In the genomic region with DNA sequence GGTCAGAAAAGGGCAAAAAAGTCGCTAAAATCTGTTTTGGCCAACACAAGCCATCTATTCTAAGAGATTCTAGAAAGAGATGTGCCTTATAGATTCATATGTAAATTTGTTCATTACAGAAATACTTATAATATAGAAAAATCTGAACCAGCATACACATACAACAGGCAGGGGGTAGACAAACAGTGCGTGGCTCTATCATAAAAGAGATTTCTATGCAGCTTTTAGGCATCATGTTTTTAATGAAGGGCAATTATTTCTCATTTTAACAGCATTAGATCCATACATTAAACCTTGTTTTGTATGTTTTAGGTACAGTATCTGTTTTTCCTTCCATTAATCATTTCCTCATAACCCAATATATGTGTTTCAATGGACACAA, we compare ENCODE assay signal across 9 cellular contexts. TPM values are rescaled to one million over a fixed set of nuclear protein-coding genes. Genes with fewer than 3 reads are reported as not detected.
DNase-seq lines count a peak whose midpoint lies in the region; ATAC-seq, FAIRE-seq and TF ChIP-seq lines count a peak whose summit lies in the region.
"Had no signal": no experiment of that assay in that cellular context is flagged by ENCODE, and none has a peak within 500 bp of the region (broad histone marks: within the 10 kb centered on the region; RNA-seq: fewer than 3 reads in every experiment).

No MANE protein-coding gene starts in this region.

- H3K9me3 ChIP-seq in mammary epithelial cell (replicated peaks; ENCODE audit: insufficient read depth, low read length): no peaks in the 10 kb centered on the region
- H3K9me3 ChIP-seq in naive thymus-derived CD4-positive, alpha-beta T cell (ENCODE audit: control insufficient read depth in 2 of 3, low read length in 3 of 3): no peaks in the 10 kb centered on the region

- H3K27ac ChIP-seq in ACC112 (ENCODE audit: low read depth, low read length) (peak overlapping the region; percentile 85), mammary epithelial cell (ENCODE audit: insufficient read depth, low read depth, low read length) (peak overlapping the region; percentile 83)
- peak overlapping the region; percentile 99 for H3K27ac ChIP-seq in naive thymus-derived CD4-positive, alpha-beta T cell (ENCODE audit: low read depth, low read length)
- H3K27ac ChIP-seq: cardiac muscle cell had no signal

- H3K36me3 ChIP-seq in ACC112 (ENCODE audit: insufficient read depth, low read length) (0 out of 2 replicates have a peak, but pooled peaks cover 5% of the 10 kb centered on the region), mammary epithelial cell (ENCODE audit: insufficient read depth, low read length) (no peaks in the 10 kb centered on the region)
- H3K36me3 ChIP-seq in naive thymus-derived CD4-positive, alpha-beta T cell (ENCODE audit: control insufficient read depth in 2 of 3, insufficient read depth in 3 of 3, low read length in 3 of 3): peaks cover 4 to 20% (median 7%) of the 10 kb centered on the region in 3 experiments
- H3K36me3 ChIP-seq: cardiac muscle cell had no signal

- TF ChIP-seq POLR2A in GM12891 (IDR thresholded peaks at IDR 0.05; ENCODE audit: low read depth, low read length): no peak

- no peaks in the 10 kb centered on the region for H3K9me3 Mint-ChIP-seq in IgD-negative memory B cell
- H3K9me3 Mint-ChIP-seq in naive thymus-derived CD4-positive, alpha-beta T cell: no peaks in the 10 kb centered on the region

- in situ Hi-C loops in mammary epithelial cell (cut with MboI; ENCODE audit: low sequenced_read_pairs in 2 of 2): no loop called here

- H3K9ac ChIP-seq in mammary epithelial cell (ENCODE audit: insufficient read depth, low read length): peak overlapping the region; percentile 68

- H3K36me3 Mint-ChIP-seq in IgD-negative memory B cell: no peaks in the 10 kb centered on the region
- H3K36me3 Mint-ChIP-seq in naive thymus-derived CD4-positive, alpha-beta T cell: peaks cover 6 to 40% (median 24%) of the 10 kb centered on the region in 5 donors

- intact Hi-C loops in mammary epithelial cell (cut with micrococcal nuclease): loop anchor here (2.0 kb wide), 1 partner anchor 34 kb away; no protein-coding TSS in a partner anchor
- intact Hi-C loops in naive thymus-derived CD4-positive, alpha-beta T cell (cut with micrococcal nuclease): loop anchor here (1.0 to 2.0 kb wide), 9 partner anchors 16 to 96 kb away; a partner anchor contains a TSS

- no peak for FAIRE-seq in GM12891 (lab: Jason Lieb, UNC)

- ATAC-seq in naive thymus-derived CD4-positive, alpha-beta T cell: no peak

- peak overlapping the region; percentile 93 for H3K4me2 ChIP-seq in mammary epithelial cell (ENCODE audit: insufficient read depth, low read depth, low read length)

- no peaks in the 10 kb centered on the region for H4K20me1 ChIP-seq in mammary epithelial cell (ENCODE audit: insufficient read depth, low read length)

- H3K4me1 ChIP-seq in ACC112 (ENCODE audit: control insufficient read depth, insufficient read depth, low read length, unreplicated experiment) (peaks cover 15% of the 10 kb centered on the region), mammary epithelial cell (ENCODE audit: insufficient read depth, low read length) (peaks cover 12% of the 10 kb centered on the region)
- peaks cover 29 to 32% of the 10 kb centered on the region in 2 donors for H3K4me1 ChIP-seq in naive thymus-derived CD4-positive, alpha-beta T cell (ENCODE audit: control insufficient read depth in 2 of 2, insufficient read depth in 2 of 2, low read length in 2 of 2)

- DNase-seq in mammary epithelial cell (no peak), epidermal melanocyte (ENCODE audit: insufficient read length, low spot score) (no peak), GM12891 (ENCODE audit: insufficient read length, low spot score) (no peak), NCI-H345 (lab: John Stamatoyannopoulos, UW) (no peak), NCI-H526 treated with DMSO at 0.1 percent for 48 hours (lab: John Stamatoyannopoulos, UW) (no peak)
- no peak for DNase-seq in naive thymus-derived CD4-positive, alpha-beta T cell

- TF ChIP-seq CTCF in mammary epithelial cell (conservative IDR thresholded peaks at IDR 0.05 in 1 of 2, IDR thresholded peaks at IDR 0.05 in 1 of 2; ENCODE audit: extremely low read depth in 1 of 2, insufficient read depth in 1 of 2, low read depth in 1 of 2, low read length in 2 of 2): no peak

- 25% methylated on average over 2 of the region's 2 CpGs for WGBS in mammary epithelial cell (ENCODE audit: low coverage, missing lambda C conversion rate)

- H2AFZ ChIP-seq in ACC112 (ENCODE audit: low read length, unreplicated experiment): no peak overlapping the region
- peak overlapping the region; percentile 98 for H2AFZ ChIP-seq in mammary epithelial cell (ENCODE audit: low read depth, low read length)

- H3K4me1 Mint-ChIP-seq in IgD-negative memory B cell: peaks cover 37 to 48% (median 47%) of the 10 kb centered on the region in 3 donors
- peaks cover 40 to 65% (median 54%) of the 10 kb centered on the region in 7 donors for H3K4me1 Mint-ChIP-seq in naive thymus-derived CD4-positive, alpha-beta T cell

- H3K27me3 ChIP-seq in ACC112 (ENCODE audit: insufficient read depth, low read length) (no peaks in the 10 kb centered on the region), mammary epithelial cell (ENCODE audit: insufficient read depth, low read length) (no peaks in the 10 kb centered on the region)
- H3K27me3 ChIP-seq in naive thymus-derived CD4-positive, alpha-beta T cell (ENCODE audit: control insufficient read depth in 2 of 2, insufficient read depth in 2 of 2, low read length in 2 of 2): no peaks in the 10 kb centered on the region
- H3K27me3 ChIP-seq: cardiac muscle cell had no signal

- no peaks in the 10 kb centered on the region for H3K27me3 Mint-ChIP-seq in IgD-negative memory B cell
- H3K27me3 Mint-ChIP-seq in naive thymus-derived CD4-positive, alpha-beta T cell: no peaks in the 10 kb centered on the region

- H3K79me2 ChIP-seq in ACC112 (ENCODE audit: control insufficient read depth, insufficient read depth, low read length, unreplicated experiment): peaks cover 15% of the 10 kb centered on the region
- no peaks in the 10 kb centered on the region for H3K79me2 ChIP-seq in mammary epithelial cell (ENCODE audit: insufficient read depth, low read length)

- H3K4me3 ChIP-seq in ACC112 (ENCODE audit: low read depth, low read length): peak overlapping the region; percentile 82
- H3K4me3 ChIP-seq in mammary epithelial cell (replicated peaks in 1 of 3; ENCODE audit: insufficient read depth in 1 of 3, low read depth in 2 of 3, low read length in 3 of 3): peak overlapping the region; percentile 62 to 97 (median 86)
- H3K4me3 ChIP-seq in naive thymus-derived CD4-positive, alpha-beta T cell (ENCODE audit: low read length): peak overlapping the region; percentile 94
- H3K4me3 ChIP-seq: cardiac muscle cell had no signal

- peak overlapping the region; percentile 97 to 99 (median 98) for H3K27ac Mint-ChIP-seq in IgD-negative memory B cell
- H3K27ac Mint-ChIP-seq in naive thymus-derived CD4-positive, alpha-beta T cell: peak overlapping the region; percentile 95 to 100 (median 99)

- POLR2A ChIA-PET in naive thymus-derived CD4-positive, alpha-beta T cell (lab: Charles Lee): interaction anchor here (1.1 to 4.5 kb wide), 2 partner anchors 33 to 96 kb away, joined by 3 to 19 read pairs; no protein-coding TSS in a partner anchor

- dilution Hi-C loops in mammary epithelial cell (cut with HindIII; ENCODE audit: low sequenced_read_pairs): no loop called here

- H3K4me3 Mint-ChIP-seq in IgD-negative memory B cell: peak overlapping the region; percentile 98 to 100 (median 99)
- H3K4me3 Mint-ChIP-seq in naive thymus-derived CD4-positive, alpha-beta T cell: peak overlapping the region; percentile 89 to 100 (median 98)

- CTCF ChIA-PET in mammary epithelial cell (lab: Charles Lee; ENCODE audit: low non-redundant PET): no interaction called here
- CTCF ChIA-PET in naive thymus-derived CD4-positive, alpha-beta T cell (lab: Charles Lee): no interaction called here

- no TSS peak for BruUV-seq in mammary epithelial cell (replicated peaks; lab: Mats Ljungman, UMichigan)

TF ChIP-seq in GM12891, 5 proteins besides CTCF, POLR2A, EP300 and RAD21 (continues in another document):
- no peak for TF ChIP-seq POLR2AphosphoS5 (IDR thresholded peaks at IDR 0.05; ENCODE audit: low read depth, low read length)
- TF ChIP-seq PAX5 (IDR thresholded peaks at IDR 0.05; ENCODE audit: insufficient read depth, low read length, severe bottlenecking): no peak
- TF ChIP-seq POU2F2 (IDR thresholded peaks at IDR 0.05; ENCODE audit: low read depth, low read length): no peak
- no peak for TF ChIP-seq TAF1 (IDR thresholded peaks at IDR 0.05; ENCODE audit: low read depth, low read length)

RNA-seq across cellular contexts. Expression of a gene that starts 0.7 kb away (rescaled TPM):
- 36.3 TPM for polyA plus RNA-seq in IgD-negative memory B cell
- 1 to 10 TPM; 5.3 to 5.5 TPM for total RNA-seq in mammary epithelial cell
- 4.3 TPM for polyA plus RNA-seq in mammary epithelial cell
- 8.1 TPM for polyA minus RNA-seq in mammary epithelial cell
- 100 to 1,000 TPM in 3 of 5 experiments, 10 to 100 TPM in 2; 79.1 to 183 (median 119) TPM for total RNA-seq in naive thymus-derived CD4-positive, alpha-beta T cell
- 10 to 100 TPM; 71.4 to 96.2 TPM for polyA plus RNA-seq in naive thymus-derived CD4-positive, alpha-beta T cell
- polyA plus RNA-seq in GM12891 (2012; ENCODE audit: low read depth, missing spikeins): 19.5 TPM
- polyA plus RNA-seq: cardiac muscle cell had no signal

RNA-seq across cellular contexts. Expression of a gene that starts 16.8 kb away (rescaled TPM):
- 16.9 TPM for polyA plus RNA-seq in IgD-negative memory B cell
- 10 to 100 TPM in 1 of 2 donors, 1 to 10 TPM in 1; 7.8 to 19.2 TPM for total RNA-seq in mammary epithelial cell
- 9.0 TPM for polyA plus RNA-seq in mammary epithelial cell
- polyA minus RNA-seq in mammary epithelial cell: 2.3 TPM
- total RNA-seq in naive thymus-derived CD4-positive, alpha-beta T cell: 10 to 100 TPM; 29.0 to 54.6 (median 37.2) TPM
- polyA plus RNA-seq in naive thymus-derived CD4-positive, alpha-beta T cell: 10 to 100 TPM in 1 of 2 donors, 1 to 10 TPM in 1; 9.7 to 13.1 TPM
- polyA plus RNA-seq in GM12891 (2012; ENCODE audit: low read depth, missing spikeins): 13.8 TPM

RNA-seq across cellular contexts. Expression of a gene that starts 38.9 kb away (rescaled TPM):
- polyA plus RNA-seq in IgD-negative memory B cell: 38.6 TPM
- total RNA-seq in mammary epithelial cell: 1 to 10 TPM; 5.1 to 7.3 TPM
- polyA plus RNA-seq in mammary epithelial cell: 4.4 TPM
- polyA minus RNA-seq in mammary epithelial cell: 2.4 TPM
- total RNA-seq in naive thymus-derived CD4-positive, alpha-beta T cell: 100 to 1,000 TPM; 122 to 242 (median 235) TPM
- 10 to 100 TPM; 41.5 to 64.6 TPM for polyA plus RNA-seq in naive thymus-derived CD4-positive, alpha-beta T cell
- polyA plus RNA-seq in GM12891 (2012; ENCODE audit: low read depth, missing spikeins): 12.5 TPM

RNA-seq across cellular contexts. Expression of a gene that starts 58.1 kb away (rescaled TPM):
- polyA plus RNA-seq in IgD-negative memory B cell: 33.8 TPM
- total RNA-seq in mammary epithelial cell: 10 to 100 TPM in 1 of 2 donors, 1 to 10 TPM in 1; 9.3 to 11.0 TPM
- polyA plus RNA-seq in mammary epithelial cell: 3.8 TPM
- polyA minus RNA-seq in mammary epithelial cell: 9.4 TPM
- total RNA-seq in naive thymus-derived CD4-positive, alpha-beta T cell: 10 to 100 TPM; 19.8 to 22.3 (median 20.2) TPM
- 1 to 10 TPM; 3.4 to 4.4 TPM for polyA plus RNA-seq in naive thymus-derived CD4-positive, alpha-beta T cell
- 21.7 TPM for polyA plus RNA-seq in GM12891 (2012; ENCODE audit: low read depth, missing spikeins)

RNA-seq across cellular contexts. Expression of a gene that starts 59.1 kb away (rescaled TPM):
- 3.7 TPM for polyA plus RNA-seq in IgD-negative memory B cell
- not detected for total RNA-seq in mammary epithelial cell
- polyA plus RNA-seq in mammary epithelial cell: not detected
- not detected for polyA minus RNA-seq in mammary epithelial cell
- total RNA-seq in naive thymus-derived CD4-positive, alpha-beta T cell: not detected
- not detected for polyA plus RNA-seq in naive thymus-derived CD4-positive, alpha-beta T cell
- 0.14 TPM for polyA plus RNA-seq in GM12891 (2012; ENCODE audit: low read depth, missing spikeins)
- total RNA-seq: cardiac muscle cell had no signal
